ENCODE assay signal across 27 cellular contexts in the genomic region with DNA sequence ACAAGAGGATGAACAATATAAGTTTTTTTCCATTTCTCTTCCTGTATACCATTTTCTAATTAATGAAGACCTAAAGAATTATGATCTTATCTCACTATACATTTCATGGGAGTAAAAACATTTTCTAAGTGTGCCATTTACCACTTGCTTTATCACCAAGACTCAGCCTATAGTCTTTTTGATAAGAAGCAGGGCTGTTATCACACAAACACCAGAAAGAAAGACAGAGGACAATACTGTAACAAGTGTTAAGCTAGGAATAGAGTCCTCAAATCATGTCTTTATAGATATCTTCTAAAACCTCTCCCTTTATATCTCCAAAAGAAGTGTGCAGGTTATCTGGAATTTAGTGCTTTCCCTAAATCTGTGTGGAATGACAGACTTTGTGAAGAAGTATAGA.
"Had no signal": no experiment of that assay in that cellular context is flagged by ENCODE, and none has a peak within 500 bp of the region (broad histone marks: within the 10 kb centered on the region; RNA-seq: fewer than 3 reads in every experiment).

No MANE protein-coding gene starts in this region.

- H3K36me3 Mint-ChIP-seq: mesothelial cell of epicardium, naive B cell had no signal

- H3K4me3 ChIP-seq: colonic mucosa, esophagus squamous epithelium, gastrocnemius medialis, heart right ventricle, left lung, lower lobe of right lung, mucosa of descending colon had no signal

- DNase-seq: colonic mucosa; cortex of kidney; effector CD8-positive, alpha-beta T cell; effector memory CD8-positive, alpha-beta T cell; endodermal cell; esophagus squamous epithelium; foreskin fibroblast; foreskin melanocyte; gastrocnemius medialis; glutamatergic neuron; head of caudate nucleus; heart right ventricle; hippocampal formation; left cardiac atrium; left lung; left ventricle myocardium superior; lower lobe of right lung; mesenchymal stem cell; mucosa of descending colon; naive B cell had no signal

- H3K36me3 ChIP-seq: colonic mucosa, esophagus squamous epithelium, gastrocnemius medialis, heart right ventricle, left lung, lower lobe of right lung had no signal

- H3K4me1 Mint-ChIP-seq: endodermal cell, mesothelial cell of epicardium, naive B cell had no signal

- H3K4me3 Mint-ChIP-seq: dendritic cell treated with granulocyte-macrophage colony-stimulating factor and Interleukin-4, amounts not matched to agents 40 ng/mL and 50 ng/mL, for 4 days; effector memory CD8-positive, alpha-beta T cell; endodermal cell; mesothelial cell of epicardium; naive B cell had no signal

- H3K27me3 ChIP-seq: colonic mucosa, esophagus squamous epithelium, gastrocnemius medialis, heart right ventricle, left lung had no signal

- H3K4me1 ChIP-seq: colonic mucosa, esophagus squamous epithelium, gastrocnemius medialis, heart right ventricle, left lung, lower lobe of right lung had no signal

- FAIRE-seq: endometrium, islet of Langerhans, keratinocyte had no signal

- H3K27ac Mint-ChIP-seq: dendritic cell treated with granulocyte-macrophage colony-stimulating factor and Interleukin-4, amounts not matched to agents 40 ng/mL and 50 ng/mL, for 4 days; effector memory CD8-positive, alpha-beta T cell; endodermal cell; mesothelial cell of epicardium; naive B cell had no signal

- ATAC-seq: effector memory CD8-positive, alpha-beta T cell; esophagus mucosa; gastrocnemius medialis; heart right ventricle; left cardiac atrium; left lung; left ventricle myocardium superior; lower lobe of right lung; mucosa of descending colon had no signal

- H3K27ac ChIP-seq: colonic mucosa, epithelial cell of prostate, esophagus squamous epithelium, gastrocnemius medialis, heart right ventricle, left lung, lower lobe of right lung had no signal

- H3K27me3 Mint-ChIP-seq: dendritic cell treated with granulocyte-macrophage colony-stimulating factor and Interleukin-4, amounts not matched to agents 40 ng/mL and 50 ng/mL, for 4 days; effector memory CD8-positive, alpha-beta T cell; naive B cell had no signal

- H3K9me3 ChIP-seq: colonic mucosa, esophagus squamous epithelium, gastrocnemius medialis, heart right ventricle, left lung, lower lobe of right lung, mucosa of descending colon had no signal
